In genomic region chr5:42656661-42657035, GRCh38 we compare ENCODE assay signal across 8 cellular contexts.
DNase-seq lines count a peak whose midpoint lies in the region; ATAC-seq and TF ChIP-seq lines count a peak whose summit lies in the region.

No MANE protein-coding gene starts in this region.

- TF ChIP-seq POLR2A in body of pancreas (IDR thresholded peaks at IDR 0.05): no peak
- no peak for TF ChIP-seq POLR2A in uterus (IDR thresholded peaks at IDR 0.05)

- intact Hi-C loops in Right ventricle myocardium superior (cut with DNase I) (no loop called here), cardiac septum (cut with DNase I) (loop anchor here (5.0 to 10.0 kb wide), 2 partner anchors 74 to 802 kb away; no protein-coding TSS in a partner anchor), body of pancreas (cut with DNase I) (no loop called here), left lung (cut with DNase I) (no loop called here), aorta (cut with DNase I) (loop anchor here in 1 of 2 donors (5.0 kb wide), 1 partner anchor 234 kb away; the partner anchor contains the start of gene GHR), uterus (cut with DNase I; ENCODE audit: low total_unique reads) (no loop called here)

- ATAC-seq in Right ventricle myocardium superior (ENCODE audit: poor library complexity) (peak; percentile 73), body of pancreas (no peak), left lung (peak; percentile 66), aorta (ENCODE audit: low FRiP score) (peak; percentile 62), HG03045 (IDR thresholded peaks at IDR 0.05; ENCODE audit: unreplicated experiment) (no peak)

- H3K4me1 ChIP-seq in body of pancreas (no peaks in the 10 kb centered on the region), left lung (peaks cover 0 to 8% of the 10 kb centered on the region in 2 donors), aorta (ENCODE audit: control insufficient read depth in 1 of 2, insufficient read depth in 2 of 2, low read length in 2 of 2) (peaks cover 0 to 3% of the 10 kb centered on the region in 2 donors), uterus (no peaks in the 10 kb centered on the region)

- H3K36me3 ChIP-seq in body of pancreas (replicated peaks in 1 of 2; ENCODE audit: insufficient read depth in 1 of 2, low read depth in 2 of 2): no peaks in the 10 kb centered on the region
- no peaks in the 10 kb centered on the region for H3K36me3 ChIP-seq in left lung
- H3K36me3 ChIP-seq in aorta (ENCODE audit: control insufficient read depth in 1 of 2, insufficient read depth in 2 of 2, low read length in 1 of 2): no peaks in the 10 kb centered on the region
- H3K36me3 ChIP-seq in uterus: no peaks in the 10 kb centered on the region

- DNase-seq in Right ventricle myocardium superior (no peak), cardiac septum (ENCODE audit: low spot score) (no peak), body of pancreas (no peak), left lung (no peak), aorta (no peak), NCI-H82 treated with DMSO at 0.1 percent for 48 hours (lab: John Stamatoyannopoulos, UW; ENCODE audit: unreplicated experiment) (no peak), uterus (no peak)

- H3K9me3 ChIP-seq in body of pancreas (no peaks in the 10 kb centered on the region), left lung (no peaks in the 10 kb centered on the region), aorta (ENCODE audit: control insufficient read depth, low read length) (no peaks in the 10 kb centered on the region), uterus (no peaks in the 10 kb centered on the region)

- no peaks in the 10 kb centered on the region for H3K27me3 ChIP-seq in body of pancreas
- H3K27me3 ChIP-seq in left lung: no peaks in the 10 kb centered on the region
- no peaks in the 10 kb centered on the region for H3K27me3 ChIP-seq in aorta (ENCODE audit: control insufficient read depth in 1 of 2, insufficient read depth in 2 of 2, low read length in 1 of 2)
- no peaks in the 10 kb centered on the region for H3K27me3 ChIP-seq in uterus

- TF ChIP-seq CTCF in body of pancreas (IDR thresholded peaks at IDR 0.05) (peak in 4 of 7 experiments; percentile 19 to 29 (median 26)), left lung (IDR thresholded peaks at IDR 0.05) (no peak), uterus (IDR thresholded peaks at IDR 0.05) (peak in 2 of 4 experiments; percentile 10 to 29)

- H3K4me3 ChIP-seq in body of pancreas (no peak overlapping the region), left lung (no peak overlapping the region), aorta (ENCODE audit: low read length in 2 of 2) (no peak overlapping the region), uterus (no peak overlapping the region)

- no peak overlapping the region for H3K27ac ChIP-seq in body of pancreas
- no peak overlapping the region for H3K27ac ChIP-seq in left lung
- H3K27ac ChIP-seq in aorta (ENCODE audit: low read depth in 1 of 2, low read length in 2 of 2): no peak overlapping the region
- no peak overlapping the region for H3K27ac ChIP-seq in uterus

Comparison
In these comparisons a context has a peak if more than half of its experiments do, and no peak if none do; other contexts are left out.
1. ATAC-seq: peak in Right ventricle myocardium superior (single experiment), left lung (single experiment) and aorta (single experiment); none in body of pancreas (single experiment) and HG03045 (single experiment).
2. CTCF ChIP-seq: peak in body of pancreas (4 of 7); none in left lung (0 of 2).